27 cellular contexts compared by ENCODE assay signal in genomic region chr5:98158440-98158839, GRCh38.
"Had no signal": no experiment of that assay in that cellular context is flagged by ENCODE, and none has a peak within 500 bp of the region (broad histone marks: within the 10 kb centered on the region; RNA-seq: fewer than 3 reads in every experiment).

No MANE protein-coding gene starts in this region.

- H3K27ac ChIP-seq: stomach, suprapubic skin, testis, thoracic aorta, thyroid gland, tibial artery, tibial nerve, transverse colon, upper lobe of left lung, upper lobe of right lung, uterus, vagina had no signal

- H3K4me1 ChIP-seq: stomach, suprapubic skin, thyroid gland, tibial artery, tibial nerve, transverse colon, upper lobe of left lung, upper lobe of right lung, uterus, vagina had no signal

- DNase-seq: stimulated activated CD4-positive, alpha-beta T cell treated with anti-CD3 and anti-CD28 coated beads, Interleukin-2, amount 100 ng/mL, for 48 hours; stimulated activated CD4-positive, alpha-beta T cell treated with anti-CD3 and anti-CD28 coated beads, Interleukin-4, amount 100 ng/mL, for 1 hour; stimulated activated CD4-positive, alpha-beta T cell treated with anti-CD3 and anti-CD28 coated beads, Interleukin-4, amount 100 ng/mL, for 24 hours; stimulated activated CD4-positive, alpha-beta T cell treated with anti-CD3 and anti-CD28 coated beads, Interleukin-4, amount 100 ng/mL, for 4 hours; stimulated activated CD8-positive, alpha-beta memory T cell treated with anti-CD3 and anti-CD28 coated beads, Interleukin-4, amount 100 ng/mL, for 48 hours; stimulated activated naive B cell treated with anti-CD40 and anti-IgM and Interleukin-4, amounts not matched to agents 10 μg/mL and 1 μg/mL and 100 μg/mL, for 72 hours; stimulated activated naive CD4-positive, alpha-beta T cell; stimulated activated naive CD4-positive, alpha-beta T cell treated with Interleukin-2 at 50 U/mL for 16 hours; stimulated activated naive CD8-positive, alpha-beta T cell treated with anti-CD3 and anti-CD28 coated beads, Interleukin-15, amount 100 ng/mL, for 72 hours; stimulated activated naive CD8-positive, alpha-beta T cell treated with anti-CD3 and anti-CD28 coated beads, Interleukin-15, Interleukin-2, amounts not matched to agents 100 U/mL and 50 U/mL, for 24 hours; stomach; substantia nigra; testis; thyroid gland; tibial artery; transverse colon; trophoblast cell; upper lobe of left lung; upper lobe of right lung; uterus had no signal

- H3K4me3 ChIP-seq: stomach, suprapubic skin, testis, thoracic aorta, thyroid gland, tibial artery, tibial nerve, transverse colon, upper lobe of left lung, upper lobe of right lung, uterus, vagina had no signal

- ATAC-seq: stimulated activated effector memory CD8-positive, alpha-beta T cell treated with anti-CD3 and anti-CD28 coated beads, Interleukin-12 subunit alpha, Interleukin-12 subunit beta, amount 100 ng/mL, for 72 hours; stimulated activated memory B cell treated with anti-CD40 and anti-IgM and Interleukin-4, amounts not matched to agents 10 μg/mL and 1 μg/mL and 100 μg/mL, for 72 hours; stimulated activated naive B cell treated with anti-CD40 and anti-IgM and Interleukin-4, amounts not matched to agents 10 μg/mL and 1 μg/mL and 100 μg/mL, for 72 hours; stimulated activated naive CD8-positive, alpha-beta T cell treated with anti-CD3 and anti-CD28 coated beads, Interleukin-15, amount 100 ng/mL, for 72 hours; stimulated activated naive CD8-positive, alpha-beta T cell treated with anti-CD3 and anti-CD28 coated beads, Interleukin-15, Interleukin-2, amounts not matched to agents 100 U/mL and 50 U/mL, for 24 hours; upper lobe of right lung had no signal

- H3K27me3 ChIP-seq: stomach, suprapubic skin, testis, thyroid gland, tibial artery, tibial nerve, transverse colon, upper lobe of left lung, upper lobe of right lung, uterus, vagina had no signal

- FAIRE-seq: urothelium cell line had no signal

- H3K9me3 ChIP-seq: stomach, suprapubic skin, testis, thoracic aorta, thyroid gland, tibial artery, tibial nerve, transverse colon, upper lobe of left lung, upper lobe of right lung, uterus, vagina had no signal

- H3K36me3 ChIP-seq: stomach, suprapubic skin, thoracic aorta, thyroid gland, tibial artery, tibial nerve, transverse colon, upper lobe of left lung, upper lobe of right lung, uterus, vagina had no signal
